Comparison of ENCODE assay signal across 20 cellular contexts in the genomic region with DNA sequence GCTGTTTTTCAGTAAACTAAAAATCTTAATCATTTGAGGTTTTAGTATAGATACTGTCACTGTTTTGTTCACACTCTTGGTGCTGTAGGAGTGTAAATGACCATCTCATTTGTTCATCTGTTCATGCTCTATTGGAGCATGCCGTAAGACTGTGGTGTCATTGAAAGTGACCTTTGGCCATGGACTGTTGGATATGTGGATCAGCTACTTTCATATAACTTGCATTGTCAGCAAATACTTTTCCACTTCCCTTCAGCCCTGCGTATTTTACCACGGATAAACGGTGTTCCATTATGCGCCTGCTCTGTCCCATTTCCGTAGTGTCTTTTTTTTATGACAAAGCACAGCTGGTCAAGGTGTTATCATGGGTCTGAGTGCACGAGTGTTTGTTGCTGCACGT.
"Had no signal": no experiment of that assay in that cellular context is flagged by ENCODE, and none has a peak within 500 bp of the region (broad histone marks: within the 10 kb centered on the region; RNA-seq: fewer than 3 reads in every experiment).

No MANE protein-coding gene starts in this region.

- H3K36me3 Mint-ChIP-seq: activated naive CD4-positive, alpha-beta T cell treated with anti-CD3 and anti-CD28 coated beads, Interleukin-2, amount 50 U/mL, for 24 hours; natural killer cell had no signal

- H3K4me1 ChIP-seq: psoas muscle, stomach, uterus had no signal

- H3K9me3 Mint-ChIP-seq: activated naive CD4-positive, alpha-beta T cell treated with anti-CD3 and anti-CD28 coated beads, Interleukin-2, amount 50 U/mL, for 24 hours; activated T-helper 2 cell treated with anti-CD3 and anti-CD28 coated beads, Interferon-gamma antibody, Interleukin-2, Interleukin-4, amounts not matched to agents 10 μg/mL and 5 μg/mL and 100 μg/mL, durations not matched to agents 14 hours and 24 hours and 36 hours; natural killer cell had no signal

- H3K4me3 ChIP-seq: gastroesophageal sphincter, psoas muscle, stomach, thyroid gland, uterus had no signal

- H3K27ac Mint-ChIP-seq: activated naive CD4-positive, alpha-beta T cell treated with anti-CD3 and anti-CD28 coated beads, Interleukin-2, amount 50 U/mL, for 24 hours; activated T-helper 2 cell treated with anti-CD3 and anti-CD28 coated beads, Interferon-gamma antibody, Interleukin-2, Interleukin-4, amounts not matched to agents 10 μg/mL and 5 μg/mL and 100 μg/mL, durations not matched to agents 14 hours and 24 hours and 36 hours; natural killer cell; T-helper 17 cell had no signal

- H3K4me3 Mint-ChIP-seq: activated naive CD4-positive, alpha-beta T cell treated with anti-CD3 and anti-CD28 coated beads, Interleukin-2, amount 50 U/mL, for 24 hours; natural killer cell; T-helper 17 cell had no signal

- H3K27me3 ChIP-seq: gastroesophageal sphincter, stomach, thyroid gland, uterus had no signal

- ATAC-seq: gastroesophageal sphincter, natural killer cell, psoas muscle, T-helper 17 cell had no signal

- DNase-seq: activated CD4-positive, alpha-beta T cell treated with anti-CD3 and anti-CD28 coated beads, Interleukin-2, amount 50 U/mL, for 1 hour; activated CD4-positive, CD25-positive, alpha-beta regulatory T cell; activated T-cell treated with anti-CD3 and anti-CD28 coated beads for 4 hours; central memory CD4-positive, alpha-beta T cell; cortex of kidney; effector memory CD4-positive, alpha-beta T cell; kidney; natural killer cell; occipital lobe; psoas muscle; stimulated activated CD4-positive, alpha-beta T cell treated with anti-CD3 and anti-CD28 coated beads, Interleukin-15, amount 100 ng/mL, for 24 hours; stimulated activated CD4-positive, alpha-beta T cell treated with anti-CD3 and anti-CD28 coated beads, Interleukin-4, amount 100 ng/mL, for 24 hours; stomach; T-helper 17 cell; thyroid gland; uterus had no signal

- H3K9me3 ChIP-seq: gastroesophageal sphincter, psoas muscle, stomach, thyroid gland, uterus had no signal

- H3K27me3 Mint-ChIP-seq: activated naive CD4-positive, alpha-beta T cell treated with anti-CD3 and anti-CD28 coated beads, Interleukin-2, amount 50 U/mL, for 24 hours; T-helper 17 cell had no signal

- H3K27ac ChIP-seq: epithelial cell of prostate, gastroesophageal sphincter, psoas muscle, stomach, thyroid gland, uterus had no signal

- FAIRE-seq: kidney had no signal

- H3K36me3 ChIP-seq: uterus had no signal

- H3K4me1 Mint-ChIP-seq: activated naive CD4-positive, alpha-beta T cell treated with anti-CD3 and anti-CD28 coated beads, Interleukin-2, amount 50 U/mL, for 24 hours; natural killer cell had no signal
